In genomic region chr9:128685022-128685332, GRCh38 we compare ENCODE assay signal across 1 cellular context.
TF ChIP-seq lines count a peak whose summit lies in the region.

No MANE protein-coding gene starts in this region.

TF ChIP-seq in H1, 55 proteins besides CTCF, POLR2A, EP300 and RAD21:
- TF ChIP-seq CBX5 (IDR thresholded peaks at IDR 0.05; ENCODE audit: low read depth, low read length) = no peak
- TF ChIP-seq SAP30 (IDR thresholded peaks at IDR 0.05; ENCODE audit: insufficient read depth, insufficient replicate concordance, low read length) = peak; percentile 2
TF ChIP-seq in H1: peak in this region for 1.
